Comparison of ENCODE assay signal across 9 cellular contexts in genomic region chr3:111739241-111739952, GRCh38.
DNase-seq lines count a peak whose midpoint lies in the region; ATAC-seq and TF ChIP-seq lines count a peak whose summit lies in the region.
"Had no signal": no experiment of that assay in that cellular context is flagged by ENCODE, and none has a peak within 500 bp of the region (broad histone marks: within the 10 kb centered on the region; RNA-seq: fewer than 3 reads in every experiment).

No MANE protein-coding gene starts in this region.

- peak overlapping the region in 1 of 2 experiments; percentile 91 for H2BK12ac ChIP-seq in mesenchymal stem cell (ENCODE audit: low read length in 2 of 2)

- H2AFZ ChIP-seq in IMR-90 (replicated peaks; ENCODE audit: low read length, poor library complexity) (peak overlapping the region; percentile 58), mesenchymal stem cell (ENCODE audit: low read depth, low read length) (no peak overlapping the region)

- ATAC-seq in IMR-90 (ENCODE audit: low read depth): peak; percentile 64
- ATAC-seq in GM21447 (IDR thresholded peaks at IDR 0.05; ENCODE audit: unreplicated experiment): no peak
- ATAC-seq: CD8-positive, alpha-beta T cell had no signal

- POLR2A ChIA-PET in IMR-90 (lab: Charles Lee; ENCODE audit: unreplicated experiment): no interaction called here
- POLR2A ChIA-PET in CD4-positive, alpha-beta memory T cell (lab: Charles Lee; ENCODE audit: partially characterized antibody): no interaction called here

- H3K27ac ChIP-seq in IMR-90 (ENCODE audit: insufficient read depth, low read length) (no peak overlapping the region), coronary artery (peak overlapping the region; percentile 47 to 66), mesenchymal stem cell (ENCODE audit: low read length, poor library complexity, severe bottlenecking) (peak overlapping the region; percentile 27)
- no peak overlapping the region for H3K27ac ChIP-seq in CD4-positive, alpha-beta memory T cell (ENCODE audit: low read depth, low read length)

- H2BK15ac ChIP-seq in IMR-90 (ENCODE audit: low read depth, low read length): no peak overlapping the region
- H2BK15ac ChIP-seq in mesenchymal stem cell (ENCODE audit: low read depth, poor library complexity, severe bottlenecking): no peak overlapping the region

- H3K9me3 ChIP-seq in IMR-90 (ENCODE audit: control insufficient read depth, insufficient read depth, low read length) (no peaks in the 10 kb centered on the region), mesenchymal stem cell (ENCODE audit: control insufficient read depth, low read length) (no peaks in the 10 kb centered on the region)
- H3K9me3 ChIP-seq in CD4-positive, alpha-beta memory T cell (ENCODE audit: control insufficient read depth in 1 of 2, low read length in 2 of 2): no peaks in the 10 kb centered on the region

- peak; percentile 90 for DNase-seq in A172 (ENCODE audit: low spot score)
- DNase-seq in IMR-90: peak; percentile 88
- DNase-seq in coronary artery (ENCODE audit: low spot score): no peak
- peak; percentile 92 for DNase-seq in mesenchymal stem cell
- DNase-seq in activated CD4-positive, alpha-beta T cell treated with anti-CD3 and anti-CD28 coated beads, Interleukin-2, amount 50 U/mL, for 48 hours: no peak
- no peak for DNase-seq in CD4-positive, alpha-beta memory T cell
- DNase-seq in activated CD4-positive, alpha-beta T cell treated with anti-CD3 and anti-CD28 coated beads for 1 hour: no peak
- DNase-seq: CD8-positive, alpha-beta T cell had no signal

- H3K79me1 ChIP-seq in IMR-90 (ENCODE audit: low read depth in 1 of 2, low read length in 2 of 2): no peaks in the 10 kb centered on the region
- H3K79me1 ChIP-seq in mesenchymal stem cell (replicated peaks; ENCODE audit: low read length, poor library complexity, severe bottlenecking): peaks cover 2% of the 10 kb centered on the region

- no peak for TF ChIP-seq POLR2A in IMR-90 (IDR thresholded peaks at IDR 0.05; ENCODE audit: low read depth, low read length)

- H3K4me2 ChIP-seq in IMR-90 (ENCODE audit: low read depth, low read length) (peak overlapping the region; percentile 48), mesenchymal stem cell (ENCODE audit: low read length, poor library complexity, severe bottlenecking) (no peak overlapping the region)

- H3K4me3 Mint-ChIP-seq in CD4-positive, alpha-beta memory T cell: no peak overlapping the region
- H3K4me3 Mint-ChIP-seq: CD8-positive, alpha-beta T cell had no signal

- peak overlapping the region; percentile 29 for H2AK9ac ChIP-seq in IMR-90 (replicated peaks; ENCODE audit: low read depth, low read length, poor library complexity)

- H3K4ac ChIP-seq in IMR-90 (ENCODE audit: low read depth, low read length): no peak overlapping the region
- H3K4ac ChIP-seq in mesenchymal stem cell (ENCODE audit: low read depth in 1 of 2, low read length in 2 of 2): no peak overlapping the region

- H2AK5ac ChIP-seq in IMR-90 (ENCODE audit: low read depth, low read length): no peak overlapping the region
- peak overlapping the region; percentile 46 for H2AK5ac ChIP-seq in mesenchymal stem cell (ENCODE audit: low read length, severe bottlenecking)

- H3K9me3 Mint-ChIP-seq in CD4-positive, alpha-beta memory T cell: peaks cover 0 to 5% (median 0%) of the 10 kb centered on the region in 8 donors
- H3K9me3 Mint-ChIP-seq: CD8-positive, alpha-beta T cell had no signal

- H3K36me3 ChIP-seq in IMR-90 (ENCODE audit: control insufficient read depth, insufficient read depth, low read length): no peaks in the 10 kb centered on the region
- H3K36me3 ChIP-seq in mesenchymal stem cell (ENCODE audit: control insufficient read depth in 1 of 2, insufficient read depth in 2 of 2, low read depth in 1 of 2, low read length in 2 of 2): no peaks in the 10 kb centered on the region
- no peaks in the 10 kb centered on the region for H3K36me3 ChIP-seq in CD4-positive, alpha-beta memory T cell (ENCODE audit: insufficient read depth, low read length)

- CTCF ChIA-PET in IMR-90 (lab: Yijun Ruan, JAX): interaction anchor here (0.7 to 3.1 kb wide), 2 partner anchors 23 to 121 kb away, joined by 3 to 11 read pairs; partner anchors contain the start of gene PHLDB2
- CTCF ChIA-PET in CD4-positive, alpha-beta memory T cell (lab: Charles Lee; ENCODE audit: partially characterized antibody): interaction anchor here (1.0 kb wide), 1 partner anchor 22 kb away, joined by 3 read pairs; no protein-coding TSS in a partner anchor

- in situ Hi-C loops in IMR-90 (cut with MboI; ENCODE audit: low sequenced_read_pairs): no loop called here

- no peak overlapping the region for H3K14ac ChIP-seq in IMR-90 (replicated peaks; ENCODE audit: low read depth, low read length)
- no peak overlapping the region for H3K14ac ChIP-seq in mesenchymal stem cell (ENCODE audit: low read length in 2 of 2)

- H3K18ac ChIP-seq in IMR-90 (ENCODE audit: low read depth, low read length): peak overlapping the region; percentile 88
- peak overlapping the region in 1 of 2 experiments; percentile 46 for H3K18ac ChIP-seq in mesenchymal stem cell (ENCODE audit: low read depth in 1 of 2, low read length in 2 of 2)

- H2BK120ac ChIP-seq in IMR-90 (ENCODE audit: low read depth, low read length) (0 out of 2 replicates have a peak overlapping the region, but pooled peaks have one; percentile 24), mesenchymal stem cell (ENCODE audit: low read depth, low read length) (peak overlapping the region; percentile 67)

- no peaks in the 10 kb centered on the region; the same call in 1 of the 2 replicates for H3K9me1 ChIP-seq in IMR-90 (ENCODE audit: insufficient read depth, low read length)

- H3K4me3 ChIP-seq in IMR-90 (ENCODE audit: insufficient read depth, low read depth, low read length) (no peak overlapping the region), coronary artery (no peak overlapping the region), mesenchymal stem cell (ENCODE audit: insufficient read depth in 1 of 2, low read depth in 1 of 2, low read length in 2 of 2) (no peak overlapping the region)
- no peak overlapping the region for H3K4me3 ChIP-seq in CD4-positive, alpha-beta memory T cell (ENCODE audit: low read length in 2 of 2)

- H2BK5ac ChIP-seq in IMR-90 (ENCODE audit: low read depth, low read length, poor library complexity, severe bottlenecking): no peak overlapping the region
- H2BK5ac ChIP-seq in mesenchymal stem cell (ENCODE audit: low read depth, low read length, poor library complexity, severe bottlenecking): no peak overlapping the region

- dilution Hi-C loops in IMR-90 (cut with HindIII; ENCODE audit: low sequenced_read_pairs, unreplicated experiment): no loop called here

- WGBS in IMR-90 (ENCODE audit: extremely low coverage in 2 of 2, insufficient read length in 1 of 2), 2 experiments: no CpG with 5 or more reads among the region's 5 CpGs
- WGBS in mesenchymal stem cell: 23% methylated on average over 5 of the region's 5 CpGs

- no peak overlapping the region for H3K9ac ChIP-seq in IMR-90 (ENCODE audit: low read depth, low read length)
- H3K9ac ChIP-seq in mesenchymal stem cell (ENCODE audit: low read length): no peak overlapping the region

- H4K8ac ChIP-seq in IMR-90 (ENCODE audit: low read depth in 2 of 2, low read length in 2 of 2): no peak overlapping the region
- peak overlapping the region; percentile 81 for H4K8ac ChIP-seq in mesenchymal stem cell (ENCODE audit: low read length)

- H4K91ac ChIP-seq in IMR-90 (ENCODE audit: insufficient read depth, low read depth, low read length) (no peak overlapping the region), mesenchymal stem cell (ENCODE audit: low read length) (peak overlapping the region; percentile 89)

- no peaks in the 10 kb centered on the region for H3K4me1 Mint-ChIP-seq in CD4-positive, alpha-beta memory T cell

- intact Hi-C loops in IMR-90 (cut with micrococcal nuclease): loop anchor here (2.0 to 5.0 kb wide), 2 partner anchors 69 to 123 kb away; no protein-coding TSS in a partner anchor
- intact Hi-C loops in CD4-positive, alpha-beta memory T cell (cut with micrococcal nuclease): no loop called here

- peaks cover 23% of the 10 kb centered on the region for H3K27me3 ChIP-seq in IMR-90 (ENCODE audit: control insufficient read depth, insufficient read depth, low read length)
- H3K27me3 ChIP-seq in mesenchymal stem cell (ENCODE audit: control insufficient read depth in 1 of 2, insufficient read depth in 1 of 2, low read length in 2 of 2): no peaks in the 10 kb centered on the region
- no peaks in the 10 kb centered on the region for H3K27me3 ChIP-seq in CD4-positive, alpha-beta memory T cell (ENCODE audit: insufficient read depth, low read length)

- TF ChIP-seq RAD21 in IMR-90 (IDR thresholded peaks at IDR 0.05; ENCODE audit: low read length): no peak

- no peak for TF ChIP-seq CTCF in IMR-90 (conservative IDR thresholded peaks at IDR 0.05; ENCODE audit: low read depth, low read length)
- TF ChIP-seq CTCF in coronary artery (IDR thresholded peaks at IDR 0.05): no peak

- H3K23ac ChIP-seq in IMR-90 (ENCODE audit: low read depth, low read length) (no peak overlapping the region), mesenchymal stem cell (ENCODE audit: low read length in 2 of 2) (no peak overlapping the region)

- no peaks in the 10 kb centered on the region for H4K20me1 ChIP-seq in IMR-90 (ENCODE audit: insufficient read depth, low read length)

- H3K27me3 Mint-ChIP-seq in CD4-positive, alpha-beta memory T cell: no peaks in the 10 kb centered on the region

- H3K36me3 Mint-ChIP-seq in CD4-positive, alpha-beta memory T cell: peaks cover 0 to 14% of the 10 kb centered on the region in 2 donors
- H3K36me3 Mint-ChIP-seq: CD8-positive, alpha-beta T cell had no signal

- H2BK20ac ChIP-seq in IMR-90 (ENCODE audit: low read depth, low read length): peak overlapping the region; percentile 17; the same call in 1 of the 2 replicates

- no peak overlapping the region for H3K56ac ChIP-seq in IMR-90 (ENCODE audit: extremely low read depth, insufficient read depth, low read length)

- peaks cover 19% of the 10 kb centered on the region for H3K4me1 ChIP-seq in IMR-90 (ENCODE audit: control insufficient read depth, insufficient read depth, low read length)
- peaks cover 2% of the 10 kb centered on the region for H3K4me1 ChIP-seq in mesenchymal stem cell (ENCODE audit: control insufficient read depth, insufficient read depth, low read depth, low read length)
- H3K4me1 ChIP-seq in CD4-positive, alpha-beta memory T cell (ENCODE audit: insufficient read depth, low read length): no peaks in the 10 kb centered on the region

- H3K27ac Mint-ChIP-seq in CD4-positive, alpha-beta memory T cell: peak overlapping the region in 1 of 7 donors; percentile 39
- H3K27ac Mint-ChIP-seq: CD8-positive, alpha-beta T cell had no signal

- BruUV-seq in IMR-90 (replicated peaks; lab: Mats Ljungman, UMichigan): no TSS peak

- H4K5ac ChIP-seq in IMR-90 (ENCODE audit: low read depth, low read length): no peak overlapping the region

TF ChIP-seq in IMR-90, 13 proteins besides CTCF, POLR2A, EP300 and RAD21 (continues in another document):
- peak; percentile 58 for TF ChIP-seq RCOR1 (IDR thresholded peaks at IDR 0.05; ENCODE audit: insufficient replicate concordance, low read length)
- TF ChIP-seq MAZ (IDR thresholded peaks at IDR 0.05; ENCODE audit: borderline replicate concordance, low read depth, low read length): no peak
- peak; percentile 34; the same call in 1 of the 2 replicates for TF ChIP-seq CEBPB (IDR thresholded peaks at IDR 0.05; ENCODE audit: low read depth, low read length)
- TF ChIP-seq RFX5 (IDR thresholded peaks at IDR 0.05; ENCODE audit: low read depth, low read length): no peak

Comparison
In these comparisons a context has a peak if more than half of its experiments do, and no peak if none do; other contexts are left out.
1. DNase-seq: peak in A172 (single experiment), IMR-90 (single experiment) and mesenchymal stem cell (single experiment); none in coronary artery (single experiment), activated CD4-positive, alpha-beta T cell treated with anti-CD3 and anti-CD28 coated beads, Interleukin-2, amount 50 U/mL, for 48 hours (0 of 2), CD4-positive, alpha-beta memory T cell (0 of 5) and activated CD4-positive, alpha-beta T cell treated with anti-CD3 and anti-CD28 coated beads for 1 hour (single experiment).
2. H3K27ac ChIP-seq: peak in coronary artery (2 of 2) and mesenchymal stem cell (single experiment); none in IMR-90 (single experiment) and CD4-positive, alpha-beta memory T cell (single experiment).